17 cellular contexts compared by ENCODE assay signal in the genomic region with DNA sequence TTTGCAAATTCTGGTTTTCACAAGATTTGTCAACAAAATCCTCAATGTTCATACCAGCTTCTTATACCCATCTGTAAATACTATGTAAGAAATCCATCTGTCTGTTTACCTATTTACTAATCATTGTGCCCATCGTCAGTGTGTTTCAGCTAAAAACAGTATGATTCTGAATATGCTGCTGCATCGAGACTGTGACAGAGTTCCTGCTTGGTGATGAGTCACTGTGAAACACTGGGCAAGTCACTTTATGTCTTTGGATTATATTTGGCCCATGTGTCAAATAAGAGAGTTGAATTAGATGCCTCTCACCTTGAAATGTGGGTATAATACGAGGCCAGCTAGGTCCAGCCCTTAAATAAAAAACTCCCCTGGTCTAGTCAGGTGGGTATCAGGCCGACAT.
DNase-seq lines count a peak whose midpoint lies in the region; ATAC-seq and TF ChIP-seq lines count a peak whose summit lies in the region.
"Had no signal": no experiment of that assay in that cellular context is flagged by ENCODE, and none has a peak within 500 bp of the region (broad histone marks: within the 10 kb centered on the region; RNA-seq: fewer than 3 reads in every experiment).

No MANE protein-coding gene starts in this region.

- no peak overlapping the region for H2AFZ ChIP-seq in GM23248

- H3K4me3 ChIP-seq in GM23248 (no peak overlapping the region), epithelial cell of esophagus (ENCODE audit: low read length) (no peak overlapping the region)
- H3K4me3 ChIP-seq: SK-N-MC had no signal

- no peak overlapping the region for H3K27ac ChIP-seq in GM23248
- H3K27ac ChIP-seq: KMS-11, SK-N-MC had no signal

- no peaks in the 10 kb centered on the region for H4K20me1 ChIP-seq in GM23248 (ENCODE audit: insufficient read depth)

- DNase-seq in A172 (ENCODE audit: low spot score) (peak; percentile 9), GM23248 (peak; percentile 45), RKO (ENCODE audit: low spot score) (peak; percentile 61), epithelial cell of esophagus (ENCODE audit: low read depth) (peak; percentile 61), NCI-H1417 (lab: John Stamatoyannopoulos, UW) (no peak), retina (no peak), cerebellar nuclear complex (lab: John Stamatoyannopoulos, UW) (no peak), sciatic nerve (ENCODE audit: low spot score) (no peak)
- DNase-seq: 8988T; Caco-2; NCI-H1436; NCI-H2081; NCI-H524 treated with DMSO at 0.1 percent for 48 hours; NK-92 treated with Interleukin-12 subunit alpha and Interleukin-12 subunit beta, amount 100 ng/mL, for 24 hours; OCI-M1 had no signal

- no peaks in the 10 kb centered on the region for H3K9me2 ChIP-seq in GM23248 (ENCODE audit: insufficient read depth)

- in situ Hi-C loops in GM23248 (cut with MboI): no loop called here

- no peaks in the 10 kb centered on the region for H3K27me3 ChIP-seq in GM23248 (replicated peaks; ENCODE audit: insufficient read depth)

- no peak for ATAC-seq in sciatic nerve

- TF ChIP-seq CTCF in epithelial cell of esophagus (IDR thresholded peaks at IDR 0.05; ENCODE audit: insufficient read depth, low read depth, low read length, missing control alignments): no peak

- no peak overlapping the region for H3K9ac ChIP-seq in GM23248
- H3K9ac ChIP-seq: KMS-11 had no signal

- H3K9me3 ChIP-seq in GM23248 (ENCODE audit: low read depth): no peaks in the 10 kb centered on the region
- H3K9me3 ChIP-seq: Caco-2 had no signal

- H3F3A ChIP-seq in GM23248 (ENCODE audit: insufficient read depth): no peaks in the 10 kb centered on the region

- no peaks in the 10 kb centered on the region for H3K4me1 ChIP-seq in GM23248 (ENCODE audit: insufficient read depth)
- H3K4me1 ChIP-seq: Caco-2 had no signal

- 52 to 54% methylated on average over 4 of the region's 4 CpGs for WGBS in GM23248 (ENCODE audit: low coverage in 1 of 2, low lambda C conversion rate in 2 of 2, missing lambda C conversion rate in 2 of 2), 2 experiments

- H3K4me2 ChIP-seq in GM23248 (ENCODE audit: unreplicated experiment): no peak overlapping the region
- H3K4me2 ChIP-seq: KMS-11 had no signal

- intact Hi-C loops in sciatic nerve (cut with DNase I): no loop called here

- no peaks in the 10 kb centered on the region for H3K36me3 ChIP-seq in GM23248 (ENCODE audit: low read depth)

- H3K79me2 ChIP-seq in GM23248 (ENCODE audit: insufficient read depth): no peaks in the 10 kb centered on the region

Comparison
In these comparisons a context has a peak if more than half of its experiments do, and no peak if none do; other contexts are left out.
1. DNase-seq: peak in A172 (single experiment), GM23248 (single experiment), RKO (single experiment) and epithelial cell of esophagus (single experiment); none in NCI-H1417 (0 of 3), retina (single experiment), cerebellar nuclear complex (0 of 2) and sciatic nerve (single experiment).